ENCODE assay signal across 8 cellular contexts in the genomic region with DNA sequence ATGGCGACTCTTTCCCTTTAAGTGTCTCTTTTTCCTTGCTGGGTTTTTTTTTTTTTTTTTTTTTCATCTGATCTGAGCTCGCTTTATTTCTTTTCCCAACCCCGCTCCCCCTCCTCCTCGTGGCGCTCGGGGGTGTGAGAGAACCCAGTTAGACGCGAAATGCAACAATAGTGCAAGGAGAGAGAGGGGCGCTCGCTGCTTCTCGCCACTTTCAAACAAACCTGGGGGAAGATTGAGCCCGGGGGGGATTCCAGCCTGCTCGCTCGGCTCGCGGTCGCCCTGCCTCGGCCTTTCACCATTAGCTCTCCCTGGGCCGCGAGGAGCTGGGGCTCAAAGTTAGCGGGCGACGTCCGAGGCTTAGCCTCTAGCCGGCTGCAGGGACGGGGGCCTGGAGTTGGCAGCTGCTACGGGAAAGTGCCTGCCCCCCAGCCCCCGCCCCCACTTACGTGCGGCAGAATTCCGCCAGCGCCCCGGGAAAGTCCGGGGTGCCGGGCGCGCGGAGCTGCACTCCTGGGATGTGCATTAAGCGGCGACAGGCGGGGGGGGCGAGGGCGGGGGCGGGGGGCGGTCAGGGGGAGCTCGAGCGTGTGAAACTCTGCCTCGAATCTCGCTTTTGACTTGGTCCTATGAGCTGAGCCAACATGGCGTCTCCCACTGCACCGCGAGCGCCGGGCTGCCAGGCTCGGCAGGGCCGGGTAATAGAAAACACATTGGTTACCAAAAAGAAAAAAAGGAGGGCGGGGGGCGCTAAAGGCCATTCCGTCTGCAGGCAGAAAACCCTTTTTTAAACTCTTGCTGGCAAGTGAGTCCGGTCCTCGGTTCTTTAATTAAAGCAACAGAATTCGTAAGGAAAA. TPM values are rescaled to one million over a fixed set of nuclear protein-coding genes. Genes with fewer than 3 reads are reported as not detected.
A peak's percentile ranks its signal among the peaks of the same experiment; 100 is the strongest.
DNase-seq lines count a peak whose midpoint lies in the region; ATAC-seq, FAIRE-seq and TF ChIP-seq lines count a peak whose summit lies in the region.

No MANE protein-coding gene starts in this region.

- TF ChIP-seq CTCF in astrocyte (IDR thresholded peaks at IDR 0.05; ENCODE audit: insufficient read depth, low read depth, low read length), result no peak

- H3K27ac Mint-ChIP-seq in astrocyte (ENCODE audit: unreplicated experiment), result peak overlapping the region; percentile 95

- H3K4me1 ChIP-seq in astrocyte (ENCODE audit: insufficient read depth, low read length) (peaks cover 44% of the 10 kb centered on the region), iPS DF 6.9 (ENCODE audit: control insufficient read depth, insufficient read depth, low read length) (peaks cover 10% of the 10 kb centered on the region), skeletal muscle tissue (ENCODE audit: control insufficient read depth in 3 of 3, insufficient read depth in 3 of 3, low read length in 3 of 3) (peaks cover 10 to 14% (median 13%) of the 10 kb centered on the region in 3 donors)

- peak overlapping the region; percentile 93 for H3K4me2 ChIP-seq in astrocyte (ENCODE audit: low read length)

- peaks cover 48% of the 10 kb centered on the region for H3K27me3 Mint-ChIP-seq in astrocyte (ENCODE audit: low read depth, unreplicated experiment)

- peaks cover 53% of the 10 kb centered on the region for H4K20me1 ChIP-seq in astrocyte (ENCODE audit: insufficient read depth, low read length)

- peak overlapping the region; percentile 99 for H3K4me3 Mint-ChIP-seq in astrocyte (ENCODE audit: unreplicated experiment)

- H3K9ac ChIP-seq in astrocyte (ENCODE audit: low read length), result peak overlapping the region; percentile 96
- H3K9ac ChIP-seq in skeletal muscle tissue (ENCODE audit: low read depth in 1 of 3, low read length in 3 of 3), result peak overlapping the region; percentile 85 to 95 (median 93)

- peak overlapping the region; percentile 90 for H3K27ac ChIP-seq in astrocyte (ENCODE audit: low read depth, low read length)
- no peak overlapping the region for H3K27ac ChIP-seq in iPS DF 6.9 (ENCODE audit: low read length)
- peak overlapping the region; percentile 82 for H3K27ac ChIP-seq in skeletal muscle tissue (ENCODE audit: low read depth, low read length)

- peak overlapping the region; percentile 99 for H3K4me3 ChIP-seq in astrocyte (ENCODE audit: insufficient read depth, low read depth, low read length)
- H3K4me3 ChIP-seq in iPS DF 6.9 (ENCODE audit: low read length), result peak overlapping the region; percentile 44
- peak overlapping the region; percentile 74 to 98 (median 84) for H3K4me3 ChIP-seq in skeletal muscle tissue (ENCODE audit: low read length in 3 of 3)

- FAIRE-seq in astrocyte (lab: Jason Lieb, UNC), result no peak

- H3K36me3 ChIP-seq in astrocyte (ENCODE audit: insufficient read depth, low read length), result peaks cover 42% of the 10 kb centered on the region
- H3K36me3 ChIP-seq in iPS DF 6.9 (ENCODE audit: control insufficient read depth, insufficient read depth, low read length), result no peaks in the 10 kb centered on the region
- peaks cover 0 to 3% (median 1%) of the 10 kb centered on the region in 3 donors for H3K36me3 ChIP-seq in skeletal muscle tissue (ENCODE audit: control insufficient read depth in 3 of 3, insufficient read depth in 3 of 3, low read length in 3 of 3)

- no CpG with 5 or more reads among the region's 62 CpGs for WGBS in iPS DF 6.9 (ENCODE audit: insufficient coverage, insufficient read length)

- DNase-seq in AG20443 (ENCODE audit: low spot score) (peak; percentile 70), astrocyte (ENCODE audit: low read depth) (no peak), iPS DF 6.9 (ENCODE audit: low read depth, low spot score) (no peak), cortex of kidney (lab: John Stamatoyannopoulos, UW) (no peak), DMS153 (lab: John Stamatoyannopoulos, UW) (no peak)
- no peak for DNase-seq in stimulated activated CD4-positive, alpha-beta T cell treated with anti-CD3 and anti-CD28 coated beads, Interleukin-15, amount 100 ng/mL, for 24 hours

- peak; percentile 34 for ATAC-seq in HG02884 (IDR thresholded peaks at IDR 0.05; ENCODE audit: unreplicated experiment)

- peaks cover 14% of the 10 kb centered on the region for H3K9me3 Mint-ChIP-seq in astrocyte (ENCODE audit: unreplicated experiment)

- no peaks in the 10 kb centered on the region for H3K9me3 ChIP-seq in astrocyte (ENCODE audit: insufficient read depth, low read depth, low read length)
- H3K9me3 ChIP-seq in iPS DF 6.9 (ENCODE audit: control insufficient read depth, insufficient read depth, low read length), result no peaks in the 10 kb centered on the region
- H3K9me3 ChIP-seq in skeletal muscle tissue (ENCODE audit: control insufficient read depth in 3 of 3, low read length in 3 of 3), result no peaks in the 10 kb centered on the region

- peaks cover 99% of the 10 kb centered on the region for H3K79me2 ChIP-seq in astrocyte (ENCODE audit: insufficient read depth, low read length)

- H3K27me3 ChIP-seq in astrocyte (ENCODE audit: insufficient read depth, low read length) (no peaks in the 10 kb centered on the region), iPS DF 6.9 (ENCODE audit: control insufficient read depth, insufficient read depth, low read length) (peaks cover 60% of the 10 kb centered on the region), skeletal muscle tissue (ENCODE audit: control insufficient read depth in 3 of 3, insufficient read depth in 3 of 3, low read length in 3 of 3) (no peaks in the 10 kb centered on the region)

- H3K4me1 Mint-ChIP-seq in astrocyte (ENCODE audit: low read depth, unreplicated experiment), result peaks cover 54% of the 10 kb centered on the region

- peaks cover 44% of the 10 kb centered on the region for H3K36me3 Mint-ChIP-seq in astrocyte (ENCODE audit: low read depth, unreplicated experiment)

- no peak overlapping the region for H2AFZ ChIP-seq in astrocyte (ENCODE audit: low read depth, low read length)

RNA-seq across cellular contexts. Expression of a gene that starts 10.3 kb away (rescaled TPM):
- total RNA-seq in astrocyte (59.0 and 75.8 TPM in 2 replicates), skeletal muscle tissue (12.0 TPM)

Comparison
In these comparisons a context has a peak if more than half of its experiments do, and no peak if none do; other contexts are left out.
1. H3K4me3 ChIP-seq: peak in every context shown above with its lines; median percentile 99 in astrocyte; 84 in skeletal muscle tissue; 44 in iPS DF 6.9.